In genomic region chr12:77179515-77179914, GRCh38 we compare ENCODE assay signal across 18 cellular contexts.
"Had no signal": no experiment of that assay in that cellular context is flagged by ENCODE, and none has a peak within 500 bp of the region (broad histone marks: within the 10 kb centered on the region; RNA-seq: fewer than 3 reads in every experiment).

No MANE protein-coding gene starts in this region.

- H3K4me3 Mint-ChIP-seq: activated CD4-positive, alpha-beta T cell treated with anti-CD3 and anti-CD28 coated beads, Interleukin-2, amount 10 ng/mL, durations not matched to agents 7 days and 5 days; activated naive CD8-positive, alpha-beta T cell treated with anti-CD3 and anti-CD28 coated beads, Interleukin-2, amount 10 ng/mL, durations not matched to agents 7 days and 5 days; brain; central memory CD8-positive, alpha-beta T cell; neural progenitor cell; stimulated activated naive CD8-positive, alpha-beta T cell treated with anti-CD3 and anti-CD28 coated beads, Interleukin-15, amount 100 ng/mL, for 72 hours had no signal

- H2AFZ ChIP-seq: neural progenitor cell had no signal

- H3K9me3 ChIP-seq: pancreas, sigmoid colon, upper lobe of left lung had no signal

- FAIRE-seq: pancreas had no signal

- H3K4me2 ChIP-seq: neural progenitor cell had no signal

- H3K27ac Mint-ChIP-seq: activated CD4-positive, alpha-beta T cell treated with anti-CD3 and anti-CD28 coated beads, Interleukin-2, amount 10 ng/mL, durations not matched to agents 7 days and 5 days; activated naive CD8-positive, alpha-beta T cell treated with anti-CD3 and anti-CD28 coated beads, Interleukin-2, amount 10 ng/mL, durations not matched to agents 7 days and 5 days; brain; neural progenitor cell; stimulated activated naive CD8-positive, alpha-beta T cell treated with anti-CD3 and anti-CD28 coated beads, Interleukin-15, amount 100 ng/mL, for 72 hours had no signal

- H3K27me3 ChIP-seq: foreskin keratinocyte, neural progenitor cell, pancreas, sigmoid colon, spleen, upper lobe of left lung had no signal

- H3K9ac ChIP-seq: neural progenitor cell had no signal

- H3K4me3 ChIP-seq: coronary artery, neural progenitor cell, pancreas, sigmoid colon, spleen, upper lobe of left lung had no signal

- ATAC-seq: foreskin keratinocyte; pancreas; stimulated activated naive CD8-positive, alpha-beta T cell treated with anti-CD3 and anti-CD28 coated beads, Interleukin-15, amount 100 ng/mL, for 72 hours had no signal

- DNase-seq: activated CD4-positive, alpha-beta T cell treated with anti-CD3 and anti-CD28 coated beads, Interleukin-2, amount 10 ng/mL, durations not matched to agents 7 days and 5 days; activated naive CD4-positive, alpha-beta T cell; activated naive CD8-positive, alpha-beta T cell treated with anti-CD3 and anti-CD28 coated beads, Interleukin-2, amount 10 ng/mL, durations not matched to agents 7 days and 5 days; effector CD8-positive, alpha-beta T cell; foreskin keratinocyte; head of caudate nucleus; midbrain; sigmoid colon; spleen; stimulated activated CD4-positive, alpha-beta T cell treated with anti-CD3 and anti-CD28 coated beads, Interleukin-1b, Interleukin-23, amount 100 ng/mL, for 48 hours; stimulated activated naive CD8-positive, alpha-beta T cell treated with anti-CD3 and anti-CD28 coated beads, Interleukin-15, amount 100 ng/mL, for 72 hours; T-helper 2 cell had no signal

- H3K36me3 Mint-ChIP-seq: activated naive CD8-positive, alpha-beta T cell treated with anti-CD3 and anti-CD28 coated beads, Interleukin-2, amount 10 ng/mL, durations not matched to agents 7 days and 5 days; brain; neural progenitor cell had no signal

- H3K36me3 ChIP-seq: neural progenitor cell, pancreas, sigmoid colon, spleen, upper lobe of left lung had no signal

- H3K4me1 Mint-ChIP-seq: activated CD4-positive, alpha-beta T cell treated with anti-CD3 and anti-CD28 coated beads, Interleukin-2, amount 10 ng/mL, durations not matched to agents 7 days and 5 days; activated naive CD8-positive, alpha-beta T cell treated with anti-CD3 and anti-CD28 coated beads, Interleukin-2, amount 10 ng/mL, durations not matched to agents 7 days and 5 days; brain; central memory CD8-positive, alpha-beta T cell; stimulated activated naive CD8-positive, alpha-beta T cell treated with anti-CD3 and anti-CD28 coated beads, Interleukin-15, amount 100 ng/mL, for 72 hours had no signal

- H3K4me1 ChIP-seq: foreskin keratinocyte, neural progenitor cell, pancreas, sigmoid colon, spleen, upper lobe of left lung had no signal

- H3K9me3 Mint-ChIP-seq: activated naive CD8-positive, alpha-beta T cell treated with anti-CD3 and anti-CD28 coated beads, Interleukin-2, amount 10 ng/mL, durations not matched to agents 7 days and 5 days; central memory CD8-positive, alpha-beta T cell had no signal

- H3K27ac ChIP-seq: coronary artery, foreskin keratinocyte, neural progenitor cell, pancreas, sigmoid colon, spleen, upper lobe of left lung had no signal

- H3K27me3 Mint-ChIP-seq: activated CD4-positive, alpha-beta T cell treated with anti-CD3 and anti-CD28 coated beads, Interleukin-2, amount 10 ng/mL, durations not matched to agents 7 days and 5 days; activated naive CD8-positive, alpha-beta T cell treated with anti-CD3 and anti-CD28 coated beads, Interleukin-2, amount 10 ng/mL, durations not matched to agents 7 days and 5 days; brain; central memory CD8-positive, alpha-beta T cell; stimulated activated naive CD8-positive, alpha-beta T cell treated with anti-CD3 and anti-CD28 coated beads, Interleukin-15, amount 100 ng/mL, for 72 hours had no signal
